In the genomic region with DNA sequence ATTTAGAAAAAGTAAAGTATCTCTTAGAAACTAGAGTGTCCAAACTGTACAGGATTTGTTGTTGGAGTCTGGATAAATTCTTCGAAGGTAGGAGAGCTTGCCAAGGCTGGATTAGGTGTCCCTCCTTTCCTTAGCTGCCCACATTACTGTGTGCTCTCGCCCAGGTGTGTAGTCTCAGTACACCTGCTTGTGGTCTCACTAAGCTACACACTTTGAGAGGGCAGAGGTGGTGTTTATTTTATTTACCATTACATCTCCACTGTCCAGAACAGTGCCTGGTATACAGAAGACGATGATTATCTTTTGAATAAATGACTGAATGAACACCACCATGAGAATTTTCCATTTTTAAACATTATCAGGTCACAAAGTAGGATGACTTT, we compare ENCODE assay signal across 22 cellular contexts. TPM values are rescaled to one million over a fixed set of nuclear protein-coding genes. Genes with fewer than 3 reads are reported as not detected.
DNase-seq lines count a peak whose midpoint lies in the region; ATAC-seq, FAIRE-seq and TF ChIP-seq lines count a peak whose summit lies in the region.
"Had no signal": no experiment of that assay in that cellular context is flagged by ENCODE, and none has a peak within 500 bp of the region (broad histone marks: within the 10 kb centered on the region; RNA-seq: fewer than 3 reads in every experiment).

No MANE protein-coding gene starts in this region.

- no peaks in the 10 kb centered on the region for H3K27me3 Mint-ChIP-seq in astrocyte (ENCODE audit: low read depth, unreplicated experiment)
- H3K27me3 Mint-ChIP-seq: CD4-positive, alpha-beta T cell had no signal

- no peak overlapping the region for H3K4me3 Mint-ChIP-seq in astrocyte (ENCODE audit: unreplicated experiment)
- H3K4me3 Mint-ChIP-seq: CD4-positive, alpha-beta T cell; CD8-positive, alpha-beta T cell had no signal

- H3K4me3 ChIP-seq in MM.1S (ENCODE audit: low read length) = no peak overlapping the region; the same call in 1 of the 2 replicates
- no peak overlapping the region for H3K4me3 ChIP-seq in astrocyte (ENCODE audit: insufficient read depth, low read depth, low read length)
- H3K4me3 ChIP-seq: BLaER1 had no signal

- H3K4me1 ChIP-seq in MM.1S (ENCODE audit: low read length) = peaks cover 31% of the 10 kb centered on the region
- no peaks in the 10 kb centered on the region for H3K4me1 ChIP-seq in astrocyte (ENCODE audit: insufficient read depth, low read length)
- H3K4me1 ChIP-seq: BE2C, Caco-2 had no signal

- H2AFZ ChIP-seq in MM.1S (ENCODE audit: low read length) (0 out of 2 replicates have a peak overlapping the region, but pooled peaks have one; percentile 11), astrocyte (ENCODE audit: low read depth, low read length) (no peak overlapping the region)

- ATAC-seq in GM19467 (IDR thresholded peaks at IDR 0.05; ENCODE audit: unreplicated experiment) = no peak
- ATAC-seq: CD8-positive, alpha-beta T cell had no signal

- H3K9me3 ChIP-seq in MM.1S (replicated peaks; ENCODE audit: insufficient read depth, low read length) = no peaks in the 10 kb centered on the region
- H3K9me3 ChIP-seq in astrocyte (ENCODE audit: insufficient read depth, low read depth, low read length) = no peaks in the 10 kb centered on the region
- H3K9me3 ChIP-seq: BE2C, Caco-2 had no signal

- no peaks in the 10 kb centered on the region for H3K9me3 Mint-ChIP-seq in astrocyte (ENCODE audit: unreplicated experiment)
- H3K9me3 Mint-ChIP-seq: CD4-positive, alpha-beta T cell; CD8-positive, alpha-beta T cell had no signal

- no peaks in the 10 kb centered on the region for H3K79me2 ChIP-seq in MM.1S (ENCODE audit: low read length)
- H3K79me2 ChIP-seq in astrocyte (ENCODE audit: insufficient read depth, low read length) = no peaks in the 10 kb centered on the region

- peaks cover 16% of the 10 kb centered on the region for H3K4me1 Mint-ChIP-seq in astrocyte (ENCODE audit: low read depth, unreplicated experiment)

- H3K9ac ChIP-seq in MM.1S (ENCODE audit: low read length) = peak overlapping the region; percentile 32
- H3K9ac ChIP-seq in astrocyte (ENCODE audit: low read length) = no peak overlapping the region
- H3K9ac ChIP-seq: BLaER1 had no signal

- DNase-seq in MM.1S = peak; percentile 72
- DNase-seq in astrocyte (ENCODE audit: low read depth) = no peak
- DNase-seq in brain pericyte (ENCODE audit: low read depth, low spot score) = peak; percentile 5
- no peak for DNase-seq in stimulated activated naive CD4-positive, alpha-beta T cell (lab: John Stamatoyannopoulos, UW)
- DNase-seq in NCI-H748 treated with DMSO at 0.1 percent for 48 hours (lab: John Stamatoyannopoulos, UW) = no peak
- DNase-seq: 8988T; ACHN; BE2C; Caco-2; Calu3; CD4-positive, alpha-beta T cell; CD8-positive, alpha-beta T cell; DMS79 treated with DMSO at 0.1 percent for 48 hours; GF-D8 had no signal

- H3K9me2 ChIP-seq in MM.1S (replicated peaks; ENCODE audit: insufficient read depth, low read length) = no peaks in the 10 kb centered on the region

- H3K36me3 ChIP-seq in MM.1S (replicated peaks; ENCODE audit: insufficient read depth, low read length) (peaks cover 4% of the 10 kb centered on the region; the same call in 1 of the 2 replicates), astrocyte (ENCODE audit: insufficient read depth, low read length) (no peaks in the 10 kb centered on the region)
- H3K36me3 ChIP-seq: BLaER1 had no signal

- no peak for FAIRE-seq in astrocyte (lab: Jason Lieb, UNC)
- FAIRE-seq: A204.1, D721Med, G401.6, GM18507 had no signal

- H3K4me2 ChIP-seq in MM.1S (ENCODE audit: low read depth, low read length) (peak overlapping the region; percentile 40; the same call in 1 of the 2 replicates), astrocyte (ENCODE audit: low read length) (no peak overlapping the region)

- no peak for TF ChIP-seq CTCF in MM.1S (IDR thresholded peaks at IDR 0.05; ENCODE audit: low read length)
- no peak for TF ChIP-seq CTCF in astrocyte (IDR thresholded peaks at IDR 0.05; ENCODE audit: insufficient read depth, low read depth, low read length)

- H3K27me3 ChIP-seq in MM.1S (replicated peaks; ENCODE audit: insufficient read depth, low read length) (no peaks in the 10 kb centered on the region), astrocyte (ENCODE audit: insufficient read depth, low read length) (no peaks in the 10 kb centered on the region)
- H3K27me3 ChIP-seq: BE2C, BLaER1 had no signal

- peaks cover 24% of the 10 kb centered on the region for H3F3A ChIP-seq in MM.1S (ENCODE audit: insufficient read depth, low read length)

- H4K20me1 ChIP-seq in MM.1S (ENCODE audit: insufficient read depth, low read length) (no peaks in the 10 kb centered on the region), astrocyte (ENCODE audit: insufficient read depth, low read length) (no peaks in the 10 kb centered on the region)
- H4K20me1 ChIP-seq: BLaER1 had no signal

- H3K27ac Mint-ChIP-seq in astrocyte (ENCODE audit: unreplicated experiment) = peak overlapping the region; percentile 20
- H3K27ac Mint-ChIP-seq: CD4-positive, alpha-beta T cell; CD8-positive, alpha-beta T cell had no signal

- peaks cover 3% of the 10 kb centered on the region for H3K36me3 Mint-ChIP-seq in astrocyte (ENCODE audit: low read depth, unreplicated experiment)

- peak overlapping the region; percentile 84 for H3K27ac ChIP-seq in MM.1S (ENCODE audit: low read length)
- no peak overlapping the region for H3K27ac ChIP-seq in astrocyte (ENCODE audit: low read depth, low read length)
- H3K27ac ChIP-seq: BLaER1, C4-2B had no signal

RNA-seq across cellular contexts. Expression of a gene that starts 36.5 kb away (rescaled TPM):
- total RNA-seq in astrocyte = not detected in 2 replicates
- total RNA-seq: A673; Caco-2; Calu3; CD4-positive, alpha-beta T cell; CD8-positive, alpha-beta T cell had no signal

Comparison
In these comparisons a context has a peak if more than half of its experiments do, and no peak if none do; other contexts are left out.
1. DNase-seq: peak in MM.1S (single experiment) and brain pericyte (single experiment); none in astrocyte (single experiment), stimulated activated naive CD4-positive, alpha-beta T cell (0 of 6) and NCI-H748 treated with DMSO at 0.1 percent for 48 hours (single experiment).